ENCODE assay signal across 8 cellular contexts in genomic region chr1:2411801-2412394, GRCh38. TPM values are rescaled to one million over a fixed set of nuclear protein-coding genes. Genes with fewer than 3 reads are reported as not detected.
DNase-seq lines count a peak whose midpoint lies in the region; ATAC-seq, FAIRE-seq and TF ChIP-seq lines count a peak whose summit lies in the region.

No MANE protein-coding gene starts in this region.

- DNase-seq in CD8-positive, alpha-beta T cell: peak in 1 of 7 experiments; percentile 54
- DNase-seq in activated CD8-positive, alpha-beta T cell treated with anti-CD3 and anti-CD28 coated beads, Interleukin-2, amount 10 ng/mL, durations not matched to agents 7 days and 5 days: no peak
- no peak for DNase-seq in hepatocyte (ENCODE audit: low spot score)
- peak; percentile 20 for DNase-seq in small intestine
- DNase-seq in erythroblast (lab: John Stamatoyannopoulos, UW): no peak
- no peak for DNase-seq in NCI-H526 treated with DMSO at 0.1 percent for 48 hours (lab: John Stamatoyannopoulos, UW)

- H3K9me3 Mint-ChIP-seq in CD8-positive, alpha-beta T cell: no peaks in the 10 kb centered on the region
- no peaks in the 10 kb centered on the region for H3K9me3 Mint-ChIP-seq in activated CD8-positive, alpha-beta T cell treated with anti-CD3 and anti-CD28 coated beads, Interleukin-2, amount 10 ng/mL, durations not matched to agents 7 days and 5 days (ENCODE audit: insufficient read depth)

- peaks cover 15% of the 10 kb centered on the region for H3K79me2 ChIP-seq in hepatocyte

- ATAC-seq in CD8-positive, alpha-beta T cell: no peak
- ATAC-seq in GM19397 (IDR thresholded peaks at IDR 0.05; ENCODE audit: unreplicated experiment) (peak; percentile 22), HG03432 (IDR thresholded peaks at IDR 0.05; ENCODE audit: unreplicated experiment) (peak; percentile 28)
- ATAC-seq in activated CD8-positive, alpha-beta T cell treated with anti-CD3 and anti-CD28 coated beads, Interleukin-2, amount 10 ng/mL, durations not matched to agents 7 days and 5 days: peak; percentile 47

- H3K4me3 Mint-ChIP-seq in CD8-positive, alpha-beta T cell: peak overlapping the region; percentile 86
- peak overlapping the region; percentile 90 for H3K4me3 Mint-ChIP-seq in activated CD8-positive, alpha-beta T cell treated with anti-CD3 and anti-CD28 coated beads, Interleukin-2, amount 10 ng/mL, durations not matched to agents 7 days and 5 days

- peak overlapping the region; percentile 92 for H3K4me2 ChIP-seq in hepatocyte

- CTCF ChIA-PET in CD8-positive, alpha-beta T cell (lab: Charles Lee): interaction anchor here (0.7 to 1.3 kb wide), 3 partner anchors 30 to 248 kb away, joined by 3 to 7 read pairs (median 3); no protein-coding TSS in a partner anchor
- CTCF ChIA-PET in activated CD8-positive, alpha-beta T cell treated with anti-CD3 and anti-CD28 coated beads, Interleukin-2, amount 10 ng/mL, durations not matched to agents 7 days and 5 days (lab: Charles Lee): interaction anchor here (0.8 to 1.1 kb wide), 2 partner anchors 21 to 173 kb away, joined by 3 read pairs; partner anchors contain the start of genes MORN1 and RER1

- intact Hi-C loops in CD8-positive, alpha-beta T cell (cut with DNase I, micrococcal nuclease): loop anchor here (1.0 to 10.0 kb wide), 9 partner anchors 21 to 1213 kb away; partner anchors contain the start of genes MORN1 (in 2 of the 2), PANK4 (in 2 of the 2), PRXL2B (in 2 of the 2) and RER1 (in 2 of the 2)

- TF ChIP-seq POLR2A in erythroblast (IDR thresholded peaks at IDR 0.05; ENCODE audit: low read length): no peak

- no peak for TF ChIP-seq CTCF in CD8-positive, alpha-beta T cell (IDR thresholded peaks at IDR 0.05)
- no peak for TF ChIP-seq CTCF in hepatocyte (IDR thresholded peaks at IDR 0.05; ENCODE audit: poor library complexity)

- H3K9me3 ChIP-seq in CD8-positive, alpha-beta T cell (ENCODE audit: low read length): no peaks in the 10 kb centered on the region
- no peaks in the 10 kb centered on the region for H3K9me3 ChIP-seq in hepatocyte (ENCODE audit: low read depth)
- H3K9me3 ChIP-seq in small intestine (ENCODE audit: control insufficient read depth, low read depth): no peaks in the 10 kb centered on the region

- no peaks in the 10 kb centered on the region for H3K9me2 ChIP-seq in hepatocyte (replicated peaks; ENCODE audit: insufficient read depth)

- peak overlapping the region; percentile 93 for H3K27ac ChIP-seq in CD8-positive, alpha-beta T cell (ENCODE audit: low read depth, low read length)
- H3K27ac ChIP-seq in hepatocyte: peak overlapping the region; percentile 88
- peak overlapping the region; percentile 18 to 86 for H3K27ac ChIP-seq in small intestine (ENCODE audit: low read depth in 1 of 2, low read length in 1 of 2)

- no peaks in the 10 kb centered on the region for H4K20me1 ChIP-seq in hepatocyte (ENCODE audit: insufficient read depth, poor library complexity, severe bottlenecking)

- no peaks in the 10 kb centered on the region for H3K27me3 ChIP-seq in CD8-positive, alpha-beta T cell (ENCODE audit: insufficient read depth, low read length)
- H3K27me3 ChIP-seq in hepatocyte (no peaks in the 10 kb centered on the region), small intestine (ENCODE audit: control insufficient read depth in 2 of 2, insufficient read depth in 2 of 2, low read length in 2 of 2) (no peaks in the 10 kb centered on the region)

- H3K36me3 Mint-ChIP-seq in CD8-positive, alpha-beta T cell: peaks cover 21% of the 10 kb centered on the region
- peaks cover 11% of the 10 kb centered on the region for H3K36me3 Mint-ChIP-seq in activated CD8-positive, alpha-beta T cell treated with anti-CD3 and anti-CD28 coated beads, Interleukin-2, amount 10 ng/mL, durations not matched to agents 7 days and 5 days (ENCODE audit: low read depth)

- no peak overlapping the region for H2AFZ ChIP-seq in hepatocyte

- H3K27ac Mint-ChIP-seq in CD8-positive, alpha-beta T cell: peak overlapping the region; percentile 86
- H3K27ac Mint-ChIP-seq in activated CD8-positive, alpha-beta T cell treated with anti-CD3 and anti-CD28 coated beads, Interleukin-2, amount 10 ng/mL, durations not matched to agents 7 days and 5 days: peak overlapping the region; percentile 92

- peaks cover 36% of the 10 kb centered on the region for H3K4me1 Mint-ChIP-seq in CD8-positive, alpha-beta T cell (ENCODE audit: low read depth)
- peaks cover 41% of the 10 kb centered on the region for H3K4me1 Mint-ChIP-seq in activated CD8-positive, alpha-beta T cell treated with anti-CD3 and anti-CD28 coated beads, Interleukin-2, amount 10 ng/mL, durations not matched to agents 7 days and 5 days (ENCODE audit: low read depth)

- H3K4me3 ChIP-seq in CD8-positive, alpha-beta T cell (ENCODE audit: low read depth, low read length): peak overlapping the region; percentile 89
- peak overlapping the region; percentile 90 for H3K4me3 ChIP-seq in hepatocyte
- peak overlapping the region; percentile 68 to 79 for H3K4me3 ChIP-seq in small intestine (ENCODE audit: low read depth in 1 of 2, low read length in 2 of 2)

- FAIRE-seq in small intestine (lab: Jason Lieb, UNC): no peak

- POLR2A ChIA-PET in CD8-positive, alpha-beta T cell (lab: Charles Lee): interaction anchor here (1.5 to 2.9 kb wide), 3 partner anchors 20 to 217 kb away, joined by 4 to 15 read pairs (median 8); partner anchors contain the start of genes FAAP20, MORN1 and RER1
- POLR2A ChIA-PET in activated CD8-positive, alpha-beta T cell treated with anti-CD3 and anti-CD28 coated beads, Interleukin-2, amount 10 ng/mL, durations not matched to agents 7 days and 5 days (lab: Charles Lee): interaction anchor here (1.9 kb wide), 1 partner anchor 135 kb away, joined by 13 read pairs; no protein-coding TSS in a partner anchor

- peaks cover 45% of the 10 kb centered on the region for H3K4me1 ChIP-seq in CD8-positive, alpha-beta T cell (ENCODE audit: insufficient read depth, low read length)
- peaks cover 22% of the 10 kb centered on the region for H3K4me1 ChIP-seq in hepatocyte (ENCODE audit: insufficient read depth)
- peaks cover 0 to 2% of the 10 kb centered on the region in 2 donors for H3K4me1 ChIP-seq in small intestine (ENCODE audit: control insufficient read depth in 2 of 2, insufficient read depth in 1 of 2, low read depth in 1 of 2, low read length in 1 of 2)

- peaks cover 13% of the 10 kb centered on the region for H3K36me3 ChIP-seq in CD8-positive, alpha-beta T cell (ENCODE audit: insufficient read depth, low read length)
- H3K36me3 ChIP-seq in hepatocyte (replicated peaks; ENCODE audit: insufficient read depth, low read depth) (no peaks in the 10 kb centered on the region), small intestine (ENCODE audit: control insufficient read depth in 2 of 2, insufficient read depth in 2 of 2, low read length in 2 of 2) (no peaks in the 10 kb centered on the region)

- H3K27me3 Mint-ChIP-seq in CD8-positive, alpha-beta T cell (ENCODE audit: low read depth): no peaks in the 10 kb centered on the region
- no peaks in the 10 kb centered on the region for H3K27me3 Mint-ChIP-seq in activated CD8-positive, alpha-beta T cell treated with anti-CD3 and anti-CD28 coated beads, Interleukin-2, amount 10 ng/mL, durations not matched to agents 7 days and 5 days (ENCODE audit: low read depth)

- 19% methylated on average over 28 of the region's 38 CpGs for WGBS in hepatocyte (ENCODE audit: low lambda C conversion rate, missing lambda C conversion rate)
- WGBS in small intestine, 3 donors: 1 to 5% (median 2%) methylated on average over 26 to 38 of the region's 38 CpGs

RNA-seq across cellular contexts. Expression of gene PEX10, which starts 0.5 kb away (rescaled TPM):
- 10 to 100 TPM; 11.6 to 11.8 TPM for total RNA-seq in CD8-positive, alpha-beta T cell
- total RNA-seq in activated CD8-positive, alpha-beta T cell treated with anti-CD3 and anti-CD28 coated beads, Interleukin-2, amount 10 ng/mL, durations not matched to agents 7 days and 5 days: 10 to 100 TPM; 10.3 to 12.3 TPM
- total RNA-seq in hepatocyte: 25.5 and 31.6 TPM in 2 replicates
- polyA plus RNA-seq in hepatocyte: 24.7 and 25.9 TPM in 2 replicates
- 10 to 100 TPM; 11.9 to 21.3 (median 12.4) TPM for polyA plus RNA-seq in small intestine

RNA-seq across cellular contexts. Expression of gene RER1, which starts 20.3 kb away (rescaled TPM):
- 10 to 100 TPM; 54.6 to 58.7 TPM for total RNA-seq in CD8-positive, alpha-beta T cell
- 100 to 1,000 TPM; 148 to 151 TPM for total RNA-seq in activated CD8-positive, alpha-beta T cell treated with anti-CD3 and anti-CD28 coated beads, Interleukin-2, amount 10 ng/mL, durations not matched to agents 7 days and 5 days
- total RNA-seq in hepatocyte: 89.5 and 123 TPM in 2 replicates
- polyA plus RNA-seq in hepatocyte: 227 and 237 TPM in 2 replicates
- polyA plus RNA-seq in small intestine: 100 to 1,000 TPM in 1 of 3 donors, 10 to 100 TPM in 2; 70.0 to 106 (median 71.1) TPM

RNA-seq across cellular contexts. Expression of gene MORN1, which starts 20.5 kb away (rescaled TPM):
- 1 to 10 TPM; 4.9 to 5.0 TPM for total RNA-seq in CD8-positive, alpha-beta T cell
- 1 to 10 TPM; 6.2 to 7.9 TPM for total RNA-seq in activated CD8-positive, alpha-beta T cell treated with anti-CD3 and anti-CD28 coated beads, Interleukin-2, amount 10 ng/mL, durations not matched to agents 7 days and 5 days
- 4.0 and 9.4 TPM in 2 replicates for total RNA-seq in hepatocyte
- polyA plus RNA-seq in hepatocyte (4.5 and 7.8 TPM in 2 replicates), small intestine (1 to 10 TPM; 1.1 to 4.3 (median 1.3) TPM)
